In the genomic region with DNA sequence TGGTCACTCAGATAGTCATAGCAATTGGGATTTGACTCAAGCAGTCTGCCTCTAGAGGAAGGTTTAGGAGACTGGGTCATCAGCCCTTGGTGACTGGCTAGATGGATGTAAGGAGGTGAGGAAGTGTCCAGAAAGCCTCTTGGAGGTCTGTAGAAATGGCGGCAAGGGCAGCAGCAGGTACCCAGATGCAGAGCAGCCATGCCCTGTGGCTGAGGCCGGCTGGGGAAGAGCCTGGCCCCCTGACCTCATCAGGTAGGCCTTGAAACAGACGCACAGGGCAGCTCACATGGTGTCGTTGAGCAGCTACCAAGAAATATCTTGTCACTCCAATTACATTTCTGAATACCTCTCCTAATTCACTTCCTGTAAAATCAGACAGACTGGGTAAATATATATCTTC, we compare ENCODE assay signal across 23 cellular contexts.
DNase-seq lines count a peak whose midpoint lies in the region; ATAC-seq and TF ChIP-seq lines count a peak whose summit lies in the region.
"Had no signal": no experiment of that assay in that cellular context is flagged by ENCODE, and none has a peak within 500 bp of the region (broad histone marks: within the 10 kb centered on the region; RNA-seq: fewer than 3 reads in every experiment).

No MANE protein-coding gene starts in this region.

- intact Hi-C loops in CD14-positive monocyte (cut with micrococcal nuclease), result no loop called here
- intact Hi-C loops in dorsolateral prefrontal cortex (cut with DNase I), result no loop called here
- intact Hi-C loops in sigmoid colon (cut with DNase I), result no loop called here

- TF ChIP-seq POLR2A in sigmoid colon (IDR thresholded peaks at IDR 0.05), result no peak

- DNase-seq in activated CD8-positive, alpha-beta memory T cell treated with anti-CD3 and anti-CD28 coated beads, Interleukin-2, amount 50 U/mL, for 48 hours, result peak; percentile 12
- no peak for DNase-seq in activated CD8-positive, alpha-beta memory T cell treated with anti-CD3 and anti-CD28 coated beads for 24 hours
- DNase-seq in CD14-positive monocyte (ENCODE audit: low spot score), result peak; percentile 27
- DNase-seq in dorsolateral prefrontal cortex, result peak in 6 of 10 donors; percentile 2 to 31 (median 12)
- peak; percentile 25 for DNase-seq in sigmoid colon
- DNase-seq in stimulated activated CD4-positive, alpha-beta T cell treated with anti-CD3 and anti-CD28 coated beads, Interleukin-2, amount 100 ng/mL, for 48 hours, result no peak
- DNase-seq in activated naive CD4-positive, alpha-beta T cell treated with anti-CD3 and anti-CD28 coated beads, Interleukin-2, amount 50 U/mL, for 72 hours (ENCODE audit: low spot score in 2 of 2), result no peak
- DNase-seq in 8988T, result no peak
- DNase-seq: activated CD4-positive, CD25-positive, alpha-beta regulatory T cell; CD4-positive, alpha-beta memory T cell; central memory CD4-positive, alpha-beta T cell; foreskin fibroblast; naive B cell; NCI-H1694 treated with DMSO at 0.1 percent for 48 hours; RPMI8226; stimulated activated naive CD4-positive, alpha-beta T cell had no signal

- no peaks in the 10 kb centered on the region for H3K9me3 ChIP-seq in sigmoid colon
- H3K9me3 ChIP-seq: A549, heart left ventricle, psoas muscle had no signal

- TF ChIP-seq EP300 in sigmoid colon (IDR thresholded peaks at IDR 0.05), result no peak

- no peaks in the 10 kb centered on the region for H3K36me3 Mint-ChIP-seq in CD14-positive monocyte
- H3K36me3 Mint-ChIP-seq in activated naive CD4-positive, alpha-beta T cell treated with anti-CD3 and anti-CD28 coated beads, Interleukin-2, amount 50 U/mL, for 72 hours, result no peaks in the 10 kb centered on the region
- H3K36me3 Mint-ChIP-seq: CD4-positive, alpha-beta memory T cell; IgD-negative memory B cell; naive B cell had no signal

- no peak for TF ChIP-seq CTCF in CD14-positive monocyte (IDR thresholded peaks at IDR 0.05)
- no peak for TF ChIP-seq CTCF in dorsolateral prefrontal cortex (IDR thresholded peaks at IDR 0.05 in 54 of 56, conservative IDR thresholded peaks at IDR 0.05 in 2 of 56; ENCODE audit: low read depth in 1 of 56, partially characterized antibody in 56 of 56)
- TF ChIP-seq CTCF in sigmoid colon (IDR thresholded peaks at IDR 0.05), result no peak

- peaks cover 0 to 15% (median 11%) of the 10 kb centered on the region in 4 donors for H3K4me1 ChIP-seq in sigmoid colon
- H3K4me1 ChIP-seq: A549, heart left ventricle, psoas muscle had no signal

- H3K4me3 ChIP-seq in dorsolateral prefrontal cortex (no peak overlapping the region), sigmoid colon (no peak overlapping the region)
- H3K4me3 ChIP-seq: A549, heart left ventricle, psoas muscle had no signal

- no peak for ATAC-seq in activated naive CD4-positive, alpha-beta T cell treated with anti-CD3 and anti-CD28 coated beads, Interleukin-2, amount 50 U/mL, for 72 hours
- ATAC-seq: A549, HCT116, heart left ventricle, psoas muscle had no signal

- WGBS in sigmoid colon, 2 donors, result 87 to 89% methylated on average over 4 of the region's 4 CpGs

- no peaks in the 10 kb centered on the region for H3K4me1 Mint-ChIP-seq in CD14-positive monocyte
- H3K4me1 Mint-ChIP-seq: endodermal cell, IgD-negative memory B cell, naive B cell had no signal

- peak overlapping the region in 1 of 7 donors; percentile 10 for H3K27ac Mint-ChIP-seq in CD14-positive monocyte
- no peak overlapping the region for H3K27ac Mint-ChIP-seq in activated naive CD4-positive, alpha-beta T cell treated with anti-CD3 and anti-CD28 coated beads, Interleukin-2, amount 50 U/mL, for 72 hours
- H3K27ac Mint-ChIP-seq: CD4-positive, alpha-beta memory T cell; dendritic cell treated with granulocyte-macrophage colony-stimulating factor and Interleukin-4, amounts not matched to agents 40 ng/mL and 50 ng/mL, for 4 days; endodermal cell; IgD-negative memory B cell had no signal

- H3K27me3 ChIP-seq in dorsolateral prefrontal cortex, result no peaks in the 10 kb centered on the region
- H3K27me3 ChIP-seq in sigmoid colon, result no peaks in the 10 kb centered on the region

- H3K27me3 Mint-ChIP-seq in CD14-positive monocyte (ENCODE audit: low read depth in 3 of 3), result peaks cover 0 to 15% (median 7%) of the 10 kb centered on the region in 3 donors

- H3K27ac ChIP-seq in dorsolateral prefrontal cortex (no peak overlapping the region), sigmoid colon (no peak overlapping the region)
- H3K27ac ChIP-seq: A549, heart left ventricle, psoas muscle had no signal

- no peaks in the 10 kb centered on the region for H3K9me3 Mint-ChIP-seq in CD14-positive monocyte
- no peaks in the 10 kb centered on the region for H3K9me3 Mint-ChIP-seq in activated naive CD4-positive, alpha-beta T cell treated with anti-CD3 and anti-CD28 coated beads, Interleukin-2, amount 50 U/mL, for 72 hours
- H3K9me3 Mint-ChIP-seq: CD4-positive, alpha-beta memory T cell; dendritic cell treated with granulocyte-macrophage colony-stimulating factor and Interleukin-4, amounts not matched to agents 40 ng/mL and 50 ng/mL, for 4 days; endodermal cell had no signal

- H3K4me3 Mint-ChIP-seq in CD14-positive monocyte, result no peak overlapping the region
- H3K4me3 Mint-ChIP-seq: CD4-positive, alpha-beta memory T cell; dendritic cell treated with granulocyte-macrophage colony-stimulating factor and Interleukin-4, amounts not matched to agents 40 ng/mL and 50 ng/mL, for 4 days; endodermal cell; IgD-negative memory B cell; naive B cell had no signal

- H3K36me3 ChIP-seq in sigmoid colon, result no peaks in the 10 kb centered on the region
- H3K36me3 ChIP-seq: heart left ventricle had no signal

Comparison
In these comparisons a context has a peak if more than half of its experiments do, and no peak if none do; other contexts are left out.
1. DNase-seq: peak in activated CD8-positive, alpha-beta memory T cell treated with anti-CD3 and anti-CD28 coated beads, Interleukin-2, amount 50 U/mL, for 48 hours (single experiment), CD14-positive monocyte (single experiment), dorsolateral prefrontal cortex (6 of 10) and sigmoid colon (single experiment); none in activated CD8-positive, alpha-beta memory T cell treated with anti-CD3 and anti-CD28 coated beads for 24 hours (single experiment), stimulated activated CD4-positive, alpha-beta T cell treated with anti-CD3 and anti-CD28 coated beads, Interleukin-2, amount 100 ng/mL, for 48 hours (0 of 2), activated naive CD4-positive, alpha-beta T cell treated with anti-CD3 and anti-CD28 coated beads, Interleukin-2, amount 50 U/mL, for 72 hours (0 of 2) and 8988T (single experiment).